Comparison of ENCODE assay signal across 1 cellular context in genomic region chr2:200509608-200510433, GRCh38.
A peak's percentile ranks its signal among the peaks of the same experiment; 100 is the strongest.
TF ChIP-seq lines count a peak whose summit lies in the region.

TSS of gene KCTD18 (minus strand) at chr2:200510068. CDS start at chr2:200507016, 3,052 bp downstream.

TF ChIP-seq in HepG2, 621 proteins besides CTCF, POLR2A, EP300 and RAD21 (continued from another document):
- no peak for TF ChIP-seq ATF2 (CRISPR knock-in tag; IDR thresholded peaks at IDR 0.05)
- peak; percentile 85; the same call in 1 of the 2 replicates for TF ChIP-seq MIER3 (CRISPR knock-in tag; IDR thresholded peaks at IDR 0.05; ENCODE audit: borderline replicate concordance)
- TF ChIP-seq SP4 (CRISPR knock-in tag; IDR thresholded peaks at IDR 0.05): peak; percentile 84
- peak; percentile 93 for TF ChIP-seq CENPT (CRISPR knock-in tag; IDR thresholded peaks at IDR 0.05; ENCODE audit: low read depth)
- peak; percentile 81 for TF ChIP-seq TBX2 (CRISPR knock-in tag; IDR thresholded peaks at IDR 0.05; ENCODE audit: borderline replicate concordance)
- TF ChIP-seq ZNF367 (CRISPR knock-in tag; IDR thresholded peaks at IDR 0.05; ENCODE audit: borderline replicate concordance): no peak
- TF ChIP-seq TEF (CRISPR knock-in tag; IDR thresholded peaks at IDR 0.05): no peak
- no peak for TF ChIP-seq SNAPC2 (CRISPR knock-in tag; IDR thresholded peaks at IDR 0.05)
- 0 out of 2 replicates have a peak, but pooled peaks have one; percentile 18 for TF ChIP-seq CSRNP1 (CRISPR knock-in tag; IDR thresholded peaks at IDR 0.05)
- peak; percentile 61; the same call in 1 of the 2 replicates for TF ChIP-seq BATF2 (CRISPR knock-in tag; IDR thresholded peaks at IDR 0.05)
- no peak for TF ChIP-seq CBX2 (IDR thresholded peaks at IDR 0.05; ENCODE audit: low read depth, low read length)
- no peak for TF ChIP-seq CBX2 (CRISPR knock-in tag; IDR thresholded peaks at IDR 0.05; ENCODE audit: low read depth)
- peak; percentile 96 for TF ChIP-seq ZNF567 (CRISPR knock-in tag; IDR thresholded peaks at IDR 0.05; ENCODE audit: borderline replicate concordance)
- TF ChIP-seq ASH2L (IDR thresholded peaks at IDR 0.05; ENCODE audit: insufficient read length, low read depth, low read length): peak; percentile 85
- TF ChIP-seq ZNF263 (CRISPR knock-in tag; IDR thresholded peaks at IDR 0.05): 0 out of 2 replicates have a peak, but pooled peaks have one; percentile 9
- TF ChIP-seq KAT2B (IDR thresholded peaks at IDR 0.05; ENCODE audit: borderline replicate concordance, low read depth, low read length): no peak
- TF ChIP-seq ZMYM2 (CRISPR knock-in tag; IDR thresholded peaks at IDR 0.05): peak; percentile 91
- no peak for TF ChIP-seq JARID2 (CRISPR knock-in tag; IDR thresholded peaks at IDR 0.05; ENCODE audit: insufficient replicate concordance)
- TF ChIP-seq FOXK1 (CRISPR knock-in tag; IDR thresholded peaks at IDR 0.05; ENCODE audit: borderline replicate concordance, low read depth): no peak; the same call in 1 of the 2 replicates
- TF ChIP-seq ZNF75D (CRISPR knock-in tag; IDR thresholded peaks at IDR 0.05; ENCODE audit: borderline replicate concordance): no peak
- TF ChIP-seq RNF219 (CRISPR knock-in tag; IDR thresholded peaks at IDR 0.05): 0 out of 2 replicates have a peak, but pooled peaks have one; percentile 25
- peak; percentile 77 for TF ChIP-seq ETV5 (CRISPR knock-in tag; IDR thresholded peaks at IDR 0.05; ENCODE audit: borderline replicate concordance)
- TF ChIP-seq ZNF792 (CRISPR knock-in tag; IDR thresholded peaks at IDR 0.05): no peak; the same call in 1 of the 2 replicates
- TF ChIP-seq BRD4 (CRISPR knock-in tag; IDR thresholded peaks at IDR 0.05): peak; percentile 54; the same call in 1 of the 2 replicates
- TF ChIP-seq ERF (CRISPR knock-in tag; IDR thresholded peaks at IDR 0.05): peak; percentile 92
- TF ChIP-seq ZSCAN20 (CRISPR knock-in tag; IDR thresholded peaks at IDR 0.05; ENCODE audit: borderline replicate concordance): no peak
- peak; percentile 94 for TF ChIP-seq UBTF (CRISPR knock-in tag; IDR thresholded peaks at IDR 0.05)
- peak; percentile 69; the same call in 1 of the 2 replicates for TF ChIP-seq TAF1 (CRISPR knock-in tag; IDR thresholded peaks at IDR 0.05)
- TF ChIP-seq ARID3A (IDR thresholded peaks at IDR 0.05; ENCODE audit: low read depth, low read length): no peak
- peak; percentile 48; the same call in 1 of the 2 replicates for TF ChIP-seq HNF1B (CRISPR knock-in tag; IDR thresholded peaks at IDR 0.05)
- TF ChIP-seq ZSCAN30 (CRISPR knock-in tag; IDR thresholded peaks at IDR 0.05): peak; percentile 84; the same call in 1 of the 2 replicates
- no peak for TF ChIP-seq FOXM1 (CRISPR knock-in tag; IDR thresholded peaks at IDR 0.05)
- TF ChIP-seq ZNF234 (CRISPR knock-in tag; conservative IDR thresholded peaks at IDR 0.05): 0 out of 2 replicates have a peak, but pooled peaks have one; percentile 17
- peak; percentile 55; the same call in 1 of the 2 replicates for TF ChIP-seq MEIS2 (CRISPR knock-in tag; IDR thresholded peaks at IDR 0.05)
- peak; percentile 45; the same call in 1 of the 2 replicates for TF ChIP-seq BHLHE40 (IDR thresholded peaks at IDR 0.05; ENCODE audit: low read length)
- peak; percentile 80 for TF ChIP-seq ZNF143 (CRISPR knock-in tag; IDR thresholded peaks at IDR 0.05)
- no peak for TF ChIP-seq PLRG1 (conservative IDR thresholded peaks at IDR 0.05)
- peak; percentile 96 for TF ChIP-seq ZFY (CRISPR knock-in tag; IDR thresholded peaks at IDR 0.05)
- peak; percentile 79 for TF ChIP-seq ZNF768 (CRISPR knock-in tag; IDR thresholded peaks at IDR 0.05)
- TF ChIP-seq MTF2 (CRISPR knock-in tag; IDR thresholded peaks at IDR 0.05; ENCODE audit: borderline replicate concordance): peak; percentile 95; the same call in 1 of the 2 replicates
- TF ChIP-seq ZFP37 (CRISPR knock-in tag; IDR thresholded peaks at IDR 0.05; ENCODE audit: borderline replicate concordance): no peak
- TF ChIP-seq ZFP91 (CRISPR knock-in tag; IDR thresholded peaks at IDR 0.05; ENCODE audit: borderline replicate concordance): peak; percentile 96
- TF ChIP-seq ZNF737 (CRISPR knock-in tag; IDR thresholded peaks at IDR 0.05; ENCODE audit: borderline replicate concordance): no peak
- TF ChIP-seq STAG1 (CRISPR knock-in tag; IDR thresholded peaks at IDR 0.05): peak; percentile 86
- no peak for TF ChIP-seq ATF7 (IDR thresholded peaks at IDR 0.05)
- TF ChIP-seq ATF7 (CRISPR knock-in tag; IDR thresholded peaks at IDR 0.05): no peak
- TF ChIP-seq RFXAP (CRISPR knock-in tag; IDR thresholded peaks at IDR 0.05; ENCODE audit: borderline replicate concordance): no peak
- TF ChIP-seq SKIL (CRISPR knock-in tag; IDR thresholded peaks at IDR 0.05; ENCODE audit: borderline replicate concordance): no peak
